ENCODE assay signal across 12 cellular contexts in the genomic region with DNA sequence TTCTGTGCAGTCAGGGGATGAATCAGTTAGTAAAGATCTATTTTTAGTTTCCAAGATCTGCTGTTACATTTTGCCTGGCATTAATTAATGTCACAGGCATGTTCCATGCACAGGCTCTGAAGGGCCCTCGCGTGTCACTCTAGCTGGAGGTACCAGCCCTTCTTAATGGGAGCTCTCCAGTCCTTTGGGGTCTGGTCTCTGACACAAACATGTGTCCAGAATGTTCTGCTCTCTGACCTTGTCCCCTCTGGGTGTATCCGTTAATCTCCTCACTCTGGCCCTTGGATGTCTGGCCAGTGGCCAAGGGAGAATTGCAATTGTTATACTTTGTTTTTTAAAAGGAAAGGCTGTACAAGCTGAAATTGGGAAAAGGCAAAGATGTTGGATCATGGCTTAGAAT. TPM values are rescaled to one million over a fixed set of nuclear protein-coding genes. Genes with fewer than 3 reads are reported as not detected.
DNase-seq lines count a peak whose midpoint lies in the region; ATAC-seq, FAIRE-seq and TF ChIP-seq lines count a peak whose summit lies in the region.
"Had no signal": no experiment of that assay in that cellular context is flagged by ENCODE, and none has a peak within 500 bp of the region (broad histone marks: within the 10 kb centered on the region; RNA-seq: fewer than 3 reads in every experiment).

No MANE protein-coding gene starts in this region.

- TF ChIP-seq EP300 in stomach (IDR thresholded peaks at IDR 0.05), result no peak

- H3K4me2 ChIP-seq in hepatocyte, result no peak overlapping the region

- H3K4me1 ChIP-seq in hepatocyte (ENCODE audit: insufficient read depth) (peaks cover 10% of the 10 kb centered on the region), stomach (peaks cover 15 to 26% (median 19%) of the 10 kb centered on the region in 4 donors), small intestine (ENCODE audit: control insufficient read depth in 2 of 2, insufficient read depth in 1 of 2, low read depth in 1 of 2, low read length in 1 of 2) (peaks cover 0 to 5% of the 10 kb centered on the region in 2 donors), Caco-2 (peaks cover 9% of the 10 kb centered on the region)

- H3K36me3 ChIP-seq in hepatocyte (replicated peaks; ENCODE audit: insufficient read depth, low read depth) (no peaks in the 10 kb centered on the region), stomach (no peaks in the 10 kb centered on the region), small intestine (ENCODE audit: control insufficient read depth in 2 of 2, insufficient read depth in 2 of 2, low read length in 2 of 2) (no peaks in the 10 kb centered on the region), Caco-2 (ENCODE audit: control insufficient read depth, insufficient read depth, low read length) (no peaks in the 10 kb centered on the region)

- no peaks in the 10 kb centered on the region for H3K9me2 ChIP-seq in hepatocyte (replicated peaks; ENCODE audit: insufficient read depth)

- H3K4me3 Mint-ChIP-seq in T-cell (peak overlapping the region; percentile 84 to 93 (median 86)), Caco-2 (ENCODE audit: unreplicated experiment) (no peak overlapping the region)
- peak overlapping the region; percentile 92 for H3K4me3 Mint-ChIP-seq in activated naive CD8-positive, alpha-beta T cell

- peak overlapping the region; percentile 27 for H3K27ac ChIP-seq in hepatocyte
- H3K27ac ChIP-seq in stomach, result peak overlapping the region in 3 of 5 donors; percentile 15 to 69 (median 34)
- H3K27ac ChIP-seq in small intestine (ENCODE audit: low read depth in 1 of 2, low read length in 1 of 2), result peak overlapping the region in 1 of 2 donors; percentile 18

- H3K27me3 Mint-ChIP-seq in T-cell (no peaks in the 10 kb centered on the region), Caco-2 (ENCODE audit: insufficient read depth, unreplicated experiment) (peaks cover 21% of the 10 kb centered on the region)
- H3K27me3 Mint-ChIP-seq in activated naive CD8-positive, alpha-beta T cell, result no peaks in the 10 kb centered on the region

- H3K36me3 Mint-ChIP-seq in T-cell (peaks cover 9% of the 10 kb centered on the region), Caco-2 (ENCODE audit: insufficient read depth, unreplicated experiment) (no peaks in the 10 kb centered on the region)
- peaks cover 6% of the 10 kb centered on the region for H3K36me3 Mint-ChIP-seq in activated naive CD8-positive, alpha-beta T cell

- ATAC-seq in T-cell (replicated peaks in 1 of 4), result no peak
- ATAC-seq: esophagus mucosa had no signal

- no peaks in the 10 kb centered on the region for H3K9me3 ChIP-seq in hepatocyte (ENCODE audit: low read depth)
- no peaks in the 10 kb centered on the region for H3K9me3 ChIP-seq in stomach
- H3K9me3 ChIP-seq in small intestine (ENCODE audit: control insufficient read depth, low read depth), result no peaks in the 10 kb centered on the region
- H3K9me3 ChIP-seq in Caco-2, result peaks cover 3% of the 10 kb centered on the region; the same call in 1 of the 2 replicates

- DNase-seq in T-cell (no peak), hepatocyte (ENCODE audit: low spot score) (no peak), stomach (no peak), small intestine (no peak), HK-2 (ENCODE audit: unreplicated experiment) (no peak), Caco-2 (no peak)
- DNase-seq: COR-L47 had no signal

- H4K20me1 ChIP-seq in hepatocyte (ENCODE audit: insufficient read depth, poor library complexity, severe bottlenecking), result no peaks in the 10 kb centered on the region

- CTCF ChIA-PET in T-cell (lab: Charles Lee), result interaction anchor here in 1 of 2 donors (1.0 to 3.0 kb wide), 6 partner anchors 18 to 75 kb away, joined by 3 to 15 read pairs (median 6); partner anchors contain the start of gene ZNF831
- CTCF ChIA-PET in Caco-2 (lab: Charles Lee), result interaction anchor here (0.6 kb wide), 1 partner anchor 59 kb away, joined by 4 read pairs; no protein-coding TSS in a partner anchor

- H3K27me3 ChIP-seq in hepatocyte (no peaks in the 10 kb centered on the region), stomach (peaks cover 0 to 2% (median 0%) of the 10 kb centered on the region in 3 donors), small intestine (ENCODE audit: control insufficient read depth in 2 of 2, insufficient read depth in 2 of 2, low read length in 2 of 2) (no peaks in the 10 kb centered on the region), Caco-2 (replicated peaks; ENCODE audit: control insufficient read depth, insufficient read depth, low read length) (no peaks in the 10 kb centered on the region; the same call in 1 of the 2 replicates)

- no peak for FAIRE-seq in small intestine (lab: Jason Lieb, UNC)

- no peak overlapping the region for H3K4me3 ChIP-seq in hepatocyte
- peak overlapping the region in 2 of 4 donors; percentile 3 to 21 for H3K4me3 ChIP-seq in stomach
- no peak overlapping the region for H3K4me3 ChIP-seq in small intestine (ENCODE audit: low read depth in 1 of 2, low read length in 2 of 2)
- no peak overlapping the region for H3K4me3 ChIP-seq in Caco-2 (ENCODE audit: low read depth, low read length)
- H3K4me3 ChIP-seq: smooth muscle cell had no signal

- WGBS in hepatocyte (ENCODE audit: low lambda C conversion rate, missing lambda C conversion rate), result 71% methylated on average over 3 of the region's 3 CpGs
- 53 to 72% (median 65%) methylated on average over 3 of the region's 3 CpGs for WGBS in stomach, 5 donors
- 48 to 66% (median 65%) methylated on average over 3 of the region's 3 CpGs for WGBS in small intestine, 3 donors

- no peaks in the 10 kb centered on the region for H3K79me2 ChIP-seq in hepatocyte

- POLR2A ChIA-PET in T-cell (lab: Charles Lee) (interaction anchor here (0.5 to 1.5 kb wide), 11 partner anchors 12 to 1755 kb away, joined by 3 to 11 read pairs (median 6); no protein-coding TSS in a partner anchor), Caco-2 (lab: Charles Lee) (no interaction called here)

- no peak overlapping the region for H2AFZ ChIP-seq in hepatocyte

- TF ChIP-seq CTCF in hepatocyte (IDR thresholded peaks at IDR 0.05; ENCODE audit: poor library complexity) (no peak), stomach (IDR thresholded peaks at IDR 0.05) (no peak), Caco-2 (IDR thresholded peaks at IDR 0.05; ENCODE audit: insufficient read depth in 1 of 2, low read depth in 1 of 2, low read length in 1 of 2, severe bottlenecking in 1 of 2, unreplicated experiment in 1 of 2) (no peak)

- H3K9me3 Mint-ChIP-seq in T-cell (no peaks in the 10 kb centered on the region), Caco-2 (ENCODE audit: unreplicated experiment) (no peaks in the 10 kb centered on the region)
- H3K9me3 Mint-ChIP-seq in activated naive CD8-positive, alpha-beta T cell (ENCODE audit: low read depth), result no peaks in the 10 kb centered on the region

- no peak for TF ChIP-seq POLR2A in stomach (IDR thresholded peaks at IDR 0.05)

- intact Hi-C loops in stomach (cut with DNase I; ENCODE audit: low total_unique reads), result no loop called here
- intact Hi-C loops in Caco-2 (cut with micrococcal nuclease; ENCODE audit: unreplicated experiment), result no loop called here

- H3K27ac Mint-ChIP-seq in T-cell (peak overlapping the region; percentile 96 to 98), Caco-2 (ENCODE audit: unreplicated experiment) (no peak overlapping the region)
- H3K27ac Mint-ChIP-seq in activated naive CD8-positive, alpha-beta T cell, result peak overlapping the region; percentile 95

- no TSS peak for BruUV-seq in Caco-2 (replicated peaks; lab: Mats Ljungman, UMichigan)

- peaks cover 81 to 84% (median 83%) of the 10 kb centered on the region in 3 donors for H3K4me1 Mint-ChIP-seq in T-cell
- peaks cover 82% of the 10 kb centered on the region for H3K4me1 Mint-ChIP-seq in activated naive CD8-positive, alpha-beta T cell (ENCODE audit: low read depth)
- no peaks in the 10 kb centered on the region for H3K4me1 Mint-ChIP-seq in Caco-2 (ENCODE audit: low read depth, unreplicated experiment)

RNA-seq across cellular contexts. Expression of gene ZNF831, which starts 16.4 kb away (rescaled TPM):
- total RNA-seq in T-cell, result 10 to 100 TPM; 23.1 to 48.0 (median 29.7) TPM
- total RNA-seq in hepatocyte, result not detected in 2 replicates
- polyA plus RNA-seq in hepatocyte, result not detected in 2 replicates
- 1 to 10 TPM in 3 of 5 donors, under 1 TPM in 1, not detected in 1; under 0.01 to 2.9 (median 1.2) TPM for total RNA-seq in stomach
- under 1 TPM; 0.06 to 0.31 (median 0.15) TPM for polyA plus RNA-seq in stomach
- under 1 TPM; under 0.01 to 0.40 (median 0.27) TPM for polyA plus RNA-seq in small intestine
- not detected in 2 replicates for total RNA-seq in Caco-2 (2022)
- total RNA-seq: MCF 10A, smooth muscle cell had no signal
- polyA plus RNA-seq: neural cell, smooth muscle cell had no signal

Comparison
In these comparisons a context has a peak if more than half of its experiments do, and no peak if none do; other contexts are left out.
1. RNA of gene ZNF831, which starts 16.4 kb away (total RNA-seq): 23.1 to 48.0 TPM in T-cell; under 0.01 to 2.9 TPM in stomach, not detected in hepatocyte and not detected in Caco-2; every median in the first group is over 4 times any median in the second.